20 cellular contexts compared by ENCODE assay signal in the genomic region with DNA sequence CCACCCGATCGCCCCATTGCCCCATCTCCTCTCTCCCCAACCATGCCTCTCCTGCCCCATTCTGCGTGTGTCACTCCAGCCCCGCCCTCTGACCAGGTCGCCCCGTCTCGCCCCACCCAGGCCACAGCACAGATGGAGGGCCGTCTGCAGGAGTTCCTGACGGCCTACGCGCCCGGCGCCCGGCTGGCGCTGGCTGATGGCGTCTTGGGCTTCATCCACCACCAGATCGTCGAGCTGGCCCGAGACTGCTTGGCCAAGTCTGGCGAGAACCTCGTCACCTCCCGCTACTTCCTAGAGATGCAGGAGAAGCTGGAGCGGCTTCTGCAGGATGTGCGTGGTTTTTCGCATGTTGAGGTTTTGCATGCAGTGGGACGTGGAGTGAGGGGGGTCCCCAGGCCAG. TPM values are rescaled to one million over a fixed set of nuclear protein-coding genes. Genes with fewer than 3 reads are reported as not detected.
"Had no signal": no experiment of that assay in that cellular context is flagged by ENCODE, and none has a peak within 500 bp of the region (broad histone marks: within the 10 kb centered on the region; RNA-seq: fewer than 3 reads in every experiment).

No MANE protein-coding gene starts in this region.

- H3K4me2 ChIP-seq: smooth muscle cell had no signal

- H3K4me3 ChIP-seq: mucosa of descending colon, right lobe of liver, smooth muscle cell had no signal

- H3K9me3 ChIP-seq: mucosa of descending colon, right lobe of liver had no signal

- H3K27me3 ChIP-seq: right lobe of liver had no signal

- FAIRE-seq: colon had no signal

- H3K4me3 Mint-ChIP-seq: activated CD4-positive, alpha-beta T cell treated with anti-CD3 and anti-CD28 coated beads, Interleukin-2, amount 10 ng/mL, durations not matched to agents 24 days and 14 days; activated naive CD4-positive, alpha-beta T cell treated with anti-CD3 and anti-CD28 coated beads, Interleukin-2, amount 10 ng/mL, durations not matched to agents 7 days and 5 days; activated T-helper 17 cell treated with anti-CD3 and anti-CD28 coated beads, Interleukin-2, amount 50 U/mL, for 72 hours; immature natural killer cell; memory B cell; naive thymus-derived CD4-positive, alpha-beta T cell; T-helper 2 cell treated with Interferon-gamma antibody and Interleukin-4, amounts not matched to agents 5 μg/mL and 100 μg/mL, for 36 hours had no signal

- H3K27ac ChIP-seq: right lobe of liver had no signal

- ATAC-seq: activated T-helper 17 cell treated with anti-CD3 and anti-CD28 coated beads, Interleukin-2, amount 50 U/mL, for 72 hours; mucosa of descending colon; naive thymus-derived CD4-positive, alpha-beta T cell had no signal

- DNase-seq: activated CD4-positive, alpha-beta T cell treated with anti-CD3 and anti-CD28 coated beads, Interleukin-2, amount 10 ng/mL, durations not matched to agents 24 days and 14 days; activated CD4-positive, CD25-positive, alpha-beta regulatory T cell; activated naive CD4-positive, alpha-beta T cell treated with anti-CD3 and anti-CD28 coated beads, Interleukin-2, amount 10 ng/mL, durations not matched to agents 7 days and 5 days; activated T-cell treated with anti-CD3 and anti-CD28 coated beads for 4 hours; effector CD4-positive, alpha-beta T cell; foreskin fibroblast; immature natural killer cell; mucosa of descending colon; naive thymus-derived CD4-positive, alpha-beta T cell; right lobe of liver; stimulated activated CD4-positive, alpha-beta T cell treated with anti-CD3 and anti-CD28 coated beads, Interleukin-4, amount 100 ng/mL, for 4 hours; stimulated activated CD8-positive, alpha-beta memory T cell treated with anti-CD3 and anti-CD28 coated beads, Interleukin-4, amount 100 ng/mL, for 48 hours; stimulated activated naive CD4-positive, alpha-beta T cell treated with Interleukin-2 at 50 U/mL for 16 hours; trophoblast cell had no signal

- H3K27ac Mint-ChIP-seq: activated CD4-positive, alpha-beta T cell treated with anti-CD3 and anti-CD28 coated beads, Interleukin-2, amount 10 ng/mL, durations not matched to agents 24 days and 14 days; activated naive CD4-positive, alpha-beta T cell treated with anti-CD3 and anti-CD28 coated beads, Interleukin-2, amount 10 ng/mL, durations not matched to agents 7 days and 5 days; activated T-helper 17 cell treated with anti-CD3 and anti-CD28 coated beads, Interleukin-2, amount 50 U/mL, for 72 hours; memory B cell; progenitor cell of endocrine pancreas; T-helper 2 cell treated with Interferon-gamma antibody and Interleukin-4, amounts not matched to agents 5 μg/mL and 100 μg/mL, for 36 hours had no signal

- H3K27me3 Mint-ChIP-seq: activated CD4-positive, alpha-beta T cell treated with anti-CD3 and anti-CD28 coated beads, Interleukin-2, amount 10 ng/mL, durations not matched to agents 24 days and 14 days; activated naive CD4-positive, alpha-beta T cell treated with anti-CD3 and anti-CD28 coated beads, Interleukin-2, amount 10 ng/mL, durations not matched to agents 7 days and 5 days; activated T-helper 17 cell treated with anti-CD3 and anti-CD28 coated beads, Interleukin-2, amount 50 U/mL, for 72 hours; memory B cell; naive thymus-derived CD4-positive, alpha-beta T cell; progenitor cell of endocrine pancreas had no signal

- H3K4me1 ChIP-seq: right lobe of liver had no signal

RNA-seq across cellular contexts. Expression of gene IL12RB1, which starts 37.1 kb away (rescaled TPM):
- total RNA-seq: progenitor cell of endocrine pancreas, smooth muscle cell had no signal
- polyA plus RNA-seq: smooth muscle cell had no signal

RNA-seq across cellular contexts. Expression of gene IFI30, which starts 49.8 kb away (rescaled TPM):
- total RNA-seq: progenitor cell of endocrine pancreas had no signal
